In the genomic region with DNA sequence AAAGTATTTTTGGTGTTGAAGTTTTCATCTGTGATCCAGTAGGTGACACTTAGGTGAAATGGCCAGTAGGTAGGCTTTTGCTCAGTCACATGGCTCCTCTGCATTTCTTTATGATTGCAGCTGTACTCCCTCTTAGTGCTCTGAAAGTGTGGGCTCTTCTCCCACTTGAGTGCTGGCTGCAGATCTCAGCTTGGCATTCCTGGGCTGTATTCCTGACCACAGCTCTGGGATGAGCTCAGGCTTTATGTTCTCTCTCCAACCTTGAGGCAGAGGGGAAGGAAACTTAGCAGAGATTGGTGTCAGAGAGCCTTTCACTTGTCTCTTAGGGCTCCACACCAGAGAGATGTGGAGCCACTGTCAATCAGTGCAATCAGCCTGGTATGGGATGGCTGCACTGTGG, we compare ENCODE assay signal across 28 cellular contexts.
DNase-seq lines count a peak whose midpoint lies in the region; ATAC-seq and TF ChIP-seq lines count a peak whose summit lies in the region.
"Had no signal": no experiment of that assay in that cellular context is flagged by ENCODE, and none has a peak within 500 bp of the region (broad histone marks: within the 10 kb centered on the region; RNA-seq: fewer than 3 reads in every experiment).

No MANE protein-coding gene starts in this region.

- H2BK5ac ChIP-seq in trophoblast cell (ENCODE audit: low read depth, low read length, poor library complexity) = no peak overlapping the region

- H2AK5ac ChIP-seq in trophoblast cell (ENCODE audit: low read length) = no peak overlapping the region

- H3K9me3 ChIP-seq in trophoblast cell (ENCODE audit: insufficient read depth, low read depth, low read length) = peaks cover 4% of the 10 kb centered on the region
- H3K9me3 ChIP-seq in SK-N-SH = no peaks in the 10 kb centered on the region
- H3K9me3 ChIP-seq: Caco-2, transverse colon had no signal

- peak overlapping the region; percentile 41 for H2BK12ac ChIP-seq in trophoblast cell (ENCODE audit: low read length)

- no peaks in the 10 kb centered on the region for H3K36me3 Mint-ChIP-seq in immature natural killer cell
- H3K36me3 Mint-ChIP-seq: IgD-negative memory B cell had no signal

- H3K4ac ChIP-seq in trophoblast cell (ENCODE audit: low read depth, low read length) = no peak overlapping the region

- H3K27me3 Mint-ChIP-seq in immature natural killer cell (ENCODE audit: low read depth in 3 of 3) = peaks cover 1 to 3% (median 3%) of the 10 kb centered on the region in 3 donors
- H3K27me3 Mint-ChIP-seq: activated CD4-positive, alpha-beta T cell treated with anti-CD3 and anti-CD28 coated beads, Interleukin-2, amount 10 ng/mL, durations not matched to agents 7 days and 5 days; IgD-negative memory B cell had no signal

- H4K8ac ChIP-seq in trophoblast cell (ENCODE audit: low read depth, low read length) = no peak overlapping the region

- H3K4me1 ChIP-seq in trophoblast cell (ENCODE audit: control insufficient read depth in 1 of 2, insufficient read depth in 2 of 2, low read length in 2 of 2) (peaks cover 2 to 3% of the 10 kb centered on the region in 2 experiments), SK-N-SH (ENCODE audit: control insufficient read depth in 1 of 2, insufficient read depth in 2 of 2, low read depth in 1 of 2, low read length in 1 of 2) (peaks cover 0 to 2% of the 10 kb centered on the region in 2 experiments; a peak in 2 of 4 replicates)
- H3K4me1 ChIP-seq: adrenal gland, Caco-2, transverse colon had no signal

- no peak overlapping the region for H3K9ac ChIP-seq in trophoblast cell (ENCODE audit: low read length)
- H3K9ac ChIP-seq in SK-N-SH = no peak overlapping the region

- TF ChIP-seq CTCF in fibroblast of pulmonary artery (IDR thresholded peaks at IDR 0.05; ENCODE audit: low read length, missing control alignments) (no peak), SK-N-SH (IDR thresholded peaks at IDR 0.05) (no peak)

- H3K18ac ChIP-seq in trophoblast cell (ENCODE audit: low read length) = no peak overlapping the region

- no peak for TF ChIP-seq EP300 in SK-N-SH (IDR thresholded peaks at IDR 0.05; ENCODE audit: borderline replicate concordance in 1 of 2, low read depth in 1 of 2, low read length in 1 of 2)

- H3K27me3 ChIP-seq in trophoblast cell (ENCODE audit: insufficient read depth, low read length) (no peaks in the 10 kb centered on the region), SK-N-SH (ENCODE audit: insufficient read depth) (no peaks in the 10 kb centered on the region)
- H3K27me3 ChIP-seq: adrenal gland, cardiac muscle cell, transverse colon had no signal

- H3K27ac ChIP-seq in trophoblast cell (ENCODE audit: low read depth, low read length) (no peak overlapping the region), SK-N-SH (ENCODE audit: low read depth in 2 of 2, low read length in 1 of 2) (no peak overlapping the region)
- H3K27ac ChIP-seq: adrenal gland, C4-2B, cardiac muscle cell, coronary artery, transverse colon had no signal

- no peak overlapping the region for H3K14ac ChIP-seq in trophoblast cell (ENCODE audit: low read length)

- no peaks in the 10 kb centered on the region for H3K9me2 ChIP-seq in SK-N-SH

- no peak overlapping the region for H4K12ac ChIP-seq in trophoblast cell (ENCODE audit: low read depth, low read length)

- H2BK120ac ChIP-seq in trophoblast cell (ENCODE audit: insufficient read depth, low read length, poor library complexity) = no peak overlapping the region

- H3K27ac Mint-ChIP-seq in immature natural killer cell = no peak overlapping the region
- H3K27ac Mint-ChIP-seq: activated CD4-positive, alpha-beta T cell treated with anti-CD3 and anti-CD28 coated beads, Interleukin-2, amount 10 ng/mL, durations not matched to agents 7 days and 5 days; IgD-negative memory B cell had no signal

- no peaks in the 10 kb centered on the region for H3F3A ChIP-seq in SK-N-SH (replicated peaks; ENCODE audit: insufficient read depth)

- H3K79me1 ChIP-seq in trophoblast cell (ENCODE audit: low read length) = peaks cover 5% of the 10 kb centered on the region

- H3K4me1 Mint-ChIP-seq in immature natural killer cell = no peaks in the 10 kb centered on the region
- H3K4me1 Mint-ChIP-seq: activated CD4-positive, alpha-beta T cell treated with anti-CD3 and anti-CD28 coated beads, Interleukin-2, amount 10 ng/mL, durations not matched to agents 7 days and 5 days; IgD-negative memory B cell had no signal

- no peaks in the 10 kb centered on the region for H4K20me1 ChIP-seq in SK-N-SH (ENCODE audit: insufficient read depth)

- H3K4me2 ChIP-seq in trophoblast cell (ENCODE audit: low read length) (no peak overlapping the region), SK-N-SH (no peak overlapping the region)

- H3K4me3 ChIP-seq in fibroblast of pulmonary artery (replicated peaks; ENCODE audit: low read depth, low read length) (no peak overlapping the region), trophoblast cell (ENCODE audit: low read depth, low read length) (no peak overlapping the region), SK-N-SH (ENCODE audit: low read depth in 2 of 2, low read length in 1 of 2) (no peak overlapping the region)
- H3K4me3 ChIP-seq: adrenal gland, cardiac muscle cell, coronary artery, lung, transverse colon had no signal

- H3K4me3 Mint-ChIP-seq in immature natural killer cell = no peak overlapping the region
- H3K4me3 Mint-ChIP-seq: activated CD4-positive, alpha-beta T cell treated with anti-CD3 and anti-CD28 coated beads, Interleukin-2, amount 10 ng/mL, durations not matched to agents 7 days and 5 days; activated T-cell treated with anti-CD3 and anti-CD28 coated beads, Interleukin-2, amount 50 U/mL, for 4 hours; IgD-negative memory B cell; neural crest cell had no signal

- H3K36me3 ChIP-seq in trophoblast cell (ENCODE audit: control insufficient read depth in 1 of 2, insufficient read depth in 2 of 2, low read length in 2 of 2) = no peaks in the 10 kb centered on the region
- H3K36me3 ChIP-seq in SK-N-SH (replicated peaks in 1 of 2; ENCODE audit: control insufficient read depth in 1 of 2, insufficient read depth in 2 of 2, low read length in 1 of 2) = no peaks in the 10 kb centered on the region
- H3K36me3 ChIP-seq: adrenal gland, cardiac muscle cell, transverse colon had no signal

- no peak for TF ChIP-seq RAD21 in SK-N-SH (IDR thresholded peaks at IDR 0.05; ENCODE audit: low read length)

- H3K9me3 Mint-ChIP-seq in immature natural killer cell = peaks cover 2 to 9% (median 5%) of the 10 kb centered on the region in 6 donors
- H3K9me3 Mint-ChIP-seq: activated CD4-positive, alpha-beta T cell treated with anti-CD3 and anti-CD28 coated beads, Interleukin-2, amount 10 ng/mL, durations not matched to agents 7 days and 5 days had no signal

- POLR2A ChIA-PET in SK-N-SH (lab: Yijun Ruan, JAX) = no interaction called here

- CTCF ChIA-PET in SK-N-SH (lab: Yijun Ruan, JAX) = interaction anchor here (0.6 to 1.4 kb wide), 2 partner anchors 10 to 55 kb away, joined by 3 read pairs; no protein-coding TSS in a partner anchor

- no peak overlapping the region for H4K91ac ChIP-seq in trophoblast cell (ENCODE audit: low read depth, low read length)

- H3K23ac ChIP-seq in trophoblast cell (ENCODE audit: low read length) = no peak overlapping the region

- no peaks in the 10 kb centered on the region for H3K79me2 ChIP-seq in trophoblast cell (ENCODE audit: control insufficient read depth, insufficient read depth, low read length, poor library complexity)
- no peaks in the 10 kb centered on the region for H3K79me2 ChIP-seq in SK-N-SH (ENCODE audit: insufficient read depth)

- H2AFZ ChIP-seq in trophoblast cell (ENCODE audit: insufficient read depth, low read length, poor library complexity) (no peak overlapping the region), SK-N-SH (ENCODE audit: low read depth) (no peak overlapping the region)

- no peak for ATAC-seq in GM21515 (IDR thresholded peaks at IDR 0.05; ENCODE audit: unreplicated experiment)
- ATAC-seq: activated T-cell treated with anti-CD3 and anti-CD28 coated beads, Interleukin-2, amount 50 U/mL, for 4 hours; Panc1 had no signal

- DNase-seq in GM04503 (ENCODE audit: low read depth) (peak; percentile 13), RPMI7951 (ENCODE audit: low read depth) (peak; percentile 28), fibroblast of pulmonary artery (ENCODE audit: low read depth) (peak; percentile 33), trophoblast cell (no peak), immature natural killer cell (no peak), SK-N-SH (no peak)
- DNase-seq: activated CD4-positive, alpha-beta T cell treated with anti-CD3 and anti-CD28 coated beads, Interleukin-2, amount 10 ng/mL, durations not matched to agents 7 days and 5 days; activated naive CD4-positive, alpha-beta T cell; activated T-cell treated with anti-CD3 and anti-CD28 coated beads, Interleukin-2, amount 50 U/mL, for 4 hours; adrenal gland; Caco-2; GF-D8; glutamatergic neuron; kidney glomerular epithelial cell; NCI-H1092; NCI-H187 treated with DMSO at 0.1 percent for 48 hours; NCI-H526 treated with DMSO at 0.1 percent for 48 hours; right cardiac atrium; stimulated activated CD4-positive, alpha-beta T cell treated with anti-CD3 and anti-CD28 coated beads, Interleukin-2, amount 100 ng/mL, for 48 hours; transverse colon had no signal

TF ChIP-seq in SK-N-SH, 30 proteins besides CTCF, POLR2A, EP300 and RAD21 (continues in another document):
- TF ChIP-seq YY1 (IDR thresholded peaks at IDR 0.05; ENCODE audit: low read depth) = no peak
- TF ChIP-seq, protein P1, sequence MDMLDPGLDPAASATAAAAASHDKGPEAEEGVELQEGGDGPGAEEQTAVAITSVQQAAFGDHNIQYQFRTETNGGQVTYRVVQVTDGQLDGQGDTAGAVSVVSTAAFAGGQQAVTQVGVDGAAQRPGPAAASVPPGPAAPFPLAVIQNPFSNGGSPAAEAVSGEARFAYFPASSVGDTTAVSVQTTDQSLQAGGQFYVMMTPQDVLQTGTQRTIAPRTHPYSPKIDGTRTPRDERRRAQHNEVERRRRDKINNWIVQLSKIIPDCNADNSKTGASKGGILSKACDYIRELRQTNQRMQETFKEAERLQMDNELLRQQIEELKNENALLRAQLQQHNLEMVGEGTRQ (IDR thresholded peaks at IDR 0.05; ENCODE audit: borderline replicate concordance, low read depth, low read length) = no peak
- TF ChIP-seq, protein P2, sequence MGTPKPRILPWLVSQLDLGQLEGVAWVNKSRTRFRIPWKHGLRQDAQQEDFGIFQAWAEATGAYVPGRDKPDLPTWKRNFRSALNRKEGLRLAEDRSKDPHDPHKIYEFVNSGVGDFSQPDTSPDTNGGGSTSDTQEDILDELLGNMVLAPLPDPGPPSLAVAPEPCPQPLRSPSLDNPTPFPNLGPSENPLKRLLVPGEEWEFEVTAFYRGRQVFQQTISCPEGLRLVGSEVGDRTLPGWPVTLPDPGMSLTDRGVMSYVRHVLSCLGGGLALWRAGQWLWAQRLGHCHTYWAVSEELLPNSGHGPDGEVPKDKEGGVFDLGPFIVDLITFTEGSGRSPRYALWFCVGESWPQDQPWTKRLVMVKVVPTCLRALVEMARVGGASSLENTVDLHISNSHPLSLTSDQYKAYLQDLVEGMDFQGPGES (IDR thresholded peaks at IDR 0.05; ENCODE audit: low read depth, low read length) = no peak
- TF ChIP-seq FOXM1 (IDR thresholded peaks at IDR 0.05; ENCODE audit: low read depth) = no peak
- no peak for TF ChIP-seq RFX5 (IDR thresholded peaks at IDR 0.05; ENCODE audit: low read length)

Comparison
In these comparisons a context has a peak if more than half of its experiments do, and no peak if none do; other contexts are left out.
1. DNase-seq: peak in GM04503 (single experiment), RPMI7951 (single experiment) and fibroblast of pulmonary artery (single experiment); none in trophoblast cell (0 of 2), immature natural killer cell (0 of 3) and SK-N-SH (single experiment).